8 cellular contexts compared by ENCODE assay signal in genomic region chr14:73741876-73742519, GRCh38. TPM values are rescaled to one million over a fixed set of nuclear protein-coding genes. Genes with fewer than 3 reads are reported as not detected.
DNase-seq lines count a peak whose midpoint lies in the region; ATAC-seq and TF ChIP-seq lines count a peak whose summit lies in the region.

No MANE protein-coding gene starts in this region.

- no peaks in the 10 kb centered on the region for H3K9me3 Mint-ChIP-seq in activated CD4-positive, alpha-beta T cell treated with anti-CD3 and anti-CD28 coated beads for 36 hours (ENCODE audit: low read depth)
- H3K9me3 Mint-ChIP-seq in activated CD8-positive, alpha-beta memory T cell treated with anti-CD3 and anti-CD28 coated beads, Interleukin-2, amount 10 ng/mL, durations not matched to agents 7 days and 5 days (ENCODE audit: low read depth): no peaks in the 10 kb centered on the region

- DNase-seq in activated CD4-positive, alpha-beta T cell treated with anti-CD3 and anti-CD28 coated beads for 36 hours: peak; percentile 61
- no peak for DNase-seq in activated CD4-positive, alpha-beta T cell treated with anti-CD3 and anti-CD28 coated beads, Interleukin-2, amount 50 U/mL, for 1 hour
- peak; percentile 78 for DNase-seq in activated CD8-positive, alpha-beta memory T cell treated with anti-CD3 and anti-CD28 coated beads, Interleukin-2, amount 10 ng/mL, durations not matched to agents 7 days and 5 days
- no peak for DNase-seq in cardiac muscle cell (ENCODE audit: low read depth in 1 of 2, low spot score in 1 of 2)
- DNase-seq in NCI-H1694 (lab: John Stamatoyannopoulos, UW): no peak
- no peak for DNase-seq in NCI-H187 treated with DMSO at 0.1 percent for 48 hours (lab: John Stamatoyannopoulos, UW)

- H3K36me3 Mint-ChIP-seq in activated CD4-positive, alpha-beta T cell treated with anti-CD3 and anti-CD28 coated beads for 36 hours (ENCODE audit: low read depth): peaks cover 21% of the 10 kb centered on the region
- H3K36me3 Mint-ChIP-seq in activated CD8-positive, alpha-beta memory T cell treated with anti-CD3 and anti-CD28 coated beads, Interleukin-2, amount 10 ng/mL, durations not matched to agents 7 days and 5 days: peaks cover 13% of the 10 kb centered on the region

- TF ChIP-seq CTCF in cardiac muscle cell (IDR thresholded peaks at IDR 0.05; ENCODE audit: low read depth, low read length): no peak

- intact Hi-C loops in activated CD4-positive, alpha-beta T cell treated with anti-CD3 and anti-CD28 coated beads for 36 hours (cut with DNase I, micrococcal nuclease): loop anchor here (1.0 to 10.0 kb wide), 7 partner anchors 12 to 343 kb away; partner anchors contain the start of genes ALDH6A1 (in 1 of the 2), LIN52 (in 1 of the 2) and ZNF410 (in 1 of the 2)

- H3K4me3 Mint-ChIP-seq in activated CD4-positive, alpha-beta T cell treated with anti-CD3 and anti-CD28 coated beads for 36 hours: peak overlapping the region; percentile 66
- H3K4me3 Mint-ChIP-seq in activated CD8-positive, alpha-beta memory T cell treated with anti-CD3 and anti-CD28 coated beads, Interleukin-2, amount 10 ng/mL, durations not matched to agents 7 days and 5 days: peak overlapping the region; percentile 78

- H3K27me3 ChIP-seq in cardiac muscle cell (no peaks in the 10 kb centered on the region), skeletal muscle tissue (ENCODE audit: control insufficient read depth in 3 of 3, insufficient read depth in 3 of 3, low read length in 3 of 3) (no peaks in the 10 kb centered on the region)

- CTCF ChIA-PET in activated CD4-positive, alpha-beta T cell treated with anti-CD3 and anti-CD28 coated beads for 36 hours (lab: Charles Lee): interaction anchor here (0.8 to 10.6 kb wide), 13 partner anchors 12 to 172 kb away, joined by 3 to 116 read pairs (median 6); partner anchors contain the start of gene PTGR2
- CTCF ChIA-PET in activated CD8-positive, alpha-beta memory T cell treated with anti-CD3 and anti-CD28 coated beads, Interleukin-2, amount 10 ng/mL, durations not matched to agents 7 days and 5 days (lab: Charles Lee): interaction anchor here (0.8 to 10.1 kb wide), 17 partner anchors 8 to 148 kb away, joined by 3 to 118 read pairs (median 9); a partner anchor contains a TSS

- peak overlapping the region; percentile 82 for H3K27ac Mint-ChIP-seq in activated CD4-positive, alpha-beta T cell treated with anti-CD3 and anti-CD28 coated beads for 36 hours
- peak overlapping the region; percentile 92 for H3K27ac Mint-ChIP-seq in activated CD8-positive, alpha-beta memory T cell treated with anti-CD3 and anti-CD28 coated beads, Interleukin-2, amount 10 ng/mL, durations not matched to agents 7 days and 5 days

- peaks cover 71% of the 10 kb centered on the region for H3K4me1 Mint-ChIP-seq in activated CD4-positive, alpha-beta T cell treated with anti-CD3 and anti-CD28 coated beads for 36 hours
- peaks cover 74% of the 10 kb centered on the region for H3K4me1 Mint-ChIP-seq in activated CD8-positive, alpha-beta memory T cell treated with anti-CD3 and anti-CD28 coated beads, Interleukin-2, amount 10 ng/mL, durations not matched to agents 7 days and 5 days

- H3K9ac ChIP-seq in skeletal muscle tissue (ENCODE audit: low read depth in 1 of 3, low read length in 3 of 3): peak overlapping the region in 2 of 3 donors; percentile 28 to 60

- H3K4me1 ChIP-seq in cardiac muscle cell (ENCODE audit: low read depth) (peaks cover 47% of the 10 kb centered on the region), skeletal muscle tissue (ENCODE audit: control insufficient read depth in 3 of 3, insufficient read depth in 3 of 3, low read length in 3 of 3) (peaks cover 79 to 87% (median 83%) of the 10 kb centered on the region in 3 donors)

- H3K4me3 ChIP-seq in cardiac muscle cell (no peak overlapping the region), skeletal muscle tissue (ENCODE audit: low read length in 3 of 3) (peak overlapping the region in 2 of 3 donors; percentile 4 to 35)

- H3K36me3 ChIP-seq in cardiac muscle cell: peaks cover 13% of the 10 kb centered on the region
- H3K36me3 ChIP-seq in skeletal muscle tissue (ENCODE audit: control insufficient read depth in 3 of 3, insufficient read depth in 3 of 3, low read length in 3 of 3): peaks cover 18 to 21% (median 18%) of the 10 kb centered on the region in 3 donors

- POLR2A ChIA-PET in activated CD4-positive, alpha-beta T cell treated with anti-CD3 and anti-CD28 coated beads for 36 hours (lab: Charles Lee): interaction anchor here (0.7 to 2.2 kb wide), 8 partner anchors 8 to 44 kb away, joined by 3 to 9 read pairs (median 4); partner anchors contain the start of gene PNMA1

- no peaks in the 10 kb centered on the region for H3K27me3 Mint-ChIP-seq in activated CD4-positive, alpha-beta T cell treated with anti-CD3 and anti-CD28 coated beads for 36 hours
- no peaks in the 10 kb centered on the region for H3K27me3 Mint-ChIP-seq in activated CD8-positive, alpha-beta memory T cell treated with anti-CD3 and anti-CD28 coated beads, Interleukin-2, amount 10 ng/mL, durations not matched to agents 7 days and 5 days

- H3K27ac ChIP-seq in cardiac muscle cell (peak overlapping the region; percentile 53), skeletal muscle tissue (ENCODE audit: low read depth, low read length) (peak overlapping the region; percentile 69)

- no peaks in the 10 kb centered on the region for H3K9me3 ChIP-seq in cardiac muscle cell (ENCODE audit: low read depth)
- H3K9me3 ChIP-seq in skeletal muscle tissue (ENCODE audit: control insufficient read depth in 3 of 3, low read length in 3 of 3): no peaks in the 10 kb centered on the region

- ATAC-seq in activated CD4-positive, alpha-beta T cell treated with anti-CD3 and anti-CD28 coated beads for 36 hours: peak; percentile 31
- peak; percentile 56 for ATAC-seq in activated CD8-positive, alpha-beta memory T cell treated with anti-CD3 and anti-CD28 coated beads, Interleukin-2, amount 10 ng/mL, durations not matched to agents 7 days and 5 days
- no peak for ATAC-seq in GM19351 (IDR thresholded peaks at IDR 0.05; ENCODE audit: unreplicated experiment)

RNA-seq across cellular contexts. Expression of gene PNMA1, which starts 27.8 kb away (rescaled TPM):
- total RNA-seq in activated CD4-positive, alpha-beta T cell treated with anti-CD3 and anti-CD28 coated beads for 36 hours: 10 to 100 TPM; 23.2 to 28.8 TPM
- 10 to 100 TPM; 27.1 to 36.6 TPM for total RNA-seq in activated CD8-positive, alpha-beta memory T cell treated with anti-CD3 and anti-CD28 coated beads, Interleukin-2, amount 10 ng/mL, durations not matched to agents 7 days and 5 days
- total RNA-seq in cardiac muscle cell: 37.2 and 39.9 TPM in 2 replicates
- polyA plus RNA-seq in cardiac muscle cell: 72.4 and 77.4 TPM in 2 replicates
- total RNA-seq in skeletal muscle tissue: 15.1 TPM

Comparison
In these comparisons a context has a peak if more than half of its experiments do, and no peak if none do; other contexts are left out.
1. DNase-seq: peak in activated CD4-positive, alpha-beta T cell treated with anti-CD3 and anti-CD28 coated beads for 36 hours (single experiment) and activated CD8-positive, alpha-beta memory T cell treated with anti-CD3 and anti-CD28 coated beads, Interleukin-2, amount 10 ng/mL, durations not matched to agents 7 days and 5 days (single experiment); none in activated CD4-positive, alpha-beta T cell treated with anti-CD3 and anti-CD28 coated beads, Interleukin-2, amount 50 U/mL, for 1 hour (single experiment), cardiac muscle cell (0 of 2), NCI-H1694 (single experiment) and NCI-H187 treated with DMSO at 0.1 percent for 48 hours (single experiment).